In the genomic region with DNA sequence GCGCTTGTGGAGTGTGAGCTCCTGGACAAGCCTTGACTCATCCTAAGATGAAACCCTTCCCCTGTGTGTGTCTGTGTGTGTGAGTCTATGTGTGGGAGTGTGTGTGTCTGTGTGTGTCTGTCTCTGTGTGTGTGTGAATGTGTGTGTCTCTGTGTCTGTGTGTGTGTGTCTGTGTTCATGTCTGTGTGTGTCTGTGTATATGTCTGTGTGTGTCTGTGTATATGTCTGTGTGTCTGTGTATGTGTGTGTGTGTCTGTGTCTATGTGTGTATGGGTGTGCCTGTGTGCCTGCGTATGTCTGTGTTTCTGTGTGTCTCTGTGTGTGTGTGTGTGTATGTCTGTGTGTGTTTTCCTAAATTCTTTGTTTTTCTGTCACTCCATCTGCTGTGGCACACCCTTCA, we compare ENCODE assay signal across 19 cellular contexts.
"Had no signal": no experiment of that assay in that cellular context is flagged by ENCODE, and none has a peak within 500 bp of the region (broad histone marks: within the 10 kb centered on the region; RNA-seq: fewer than 3 reads in every experiment).

No MANE protein-coding gene starts in this region.

- H3K36me3 ChIP-seq: adrenal gland, thoracic aorta had no signal

- H3K36me3 Mint-ChIP-seq: naive thymus-derived CD4-positive, alpha-beta T cell; stimulated activated naive B cell treated with anti-CD40 and anti-IgM and Interleukin-4, amounts not matched to agents 10 μg/mL and 1 μg/mL and 100 μg/mL, for 72 hours had no signal

- FAIRE-seq: kidney had no signal

- DNase-seq: activated CD4-positive, alpha-beta T cell treated with anti-CD3 and anti-CD28 coated beads, Interleukin-2, amount 50 U/mL, for 4 hours; activated CD4-positive, CD25-positive, alpha-beta regulatory T cell treated with anti-CD3 and anti-CD28 coated beads, Interleukin-2, amount 50 U/mL, for 72 hours; activated effector memory CD4-positive, alpha-beta T cell treated with anti-CD3 and anti-CD28 coated beads, Interleukin-2, amount 50 U/mL, for 16 hours; activated naive CD4-positive, alpha-beta T cell treated with anti-CD3 and anti-CD28 coated beads, Interleukin-2, amount 50 U/mL, for 16 hours; activated T-cell treated with anti-CD3 and anti-CD28 coated beads, Interleukin-2, amount 50 U/mL, for 72 hours; adrenal gland; effector memory CD8-positive, alpha-beta T cell; foreskin fibroblast; kidney; naive thymus-derived CD4-positive, alpha-beta T cell; nucleus accumbens; retina; stimulated activated naive B cell treated with anti-CD40 and anti-IgM and Interleukin-4, amounts not matched to agents 10 μg/mL and 1 μg/mL and 100 μg/mL, for 72 hours; T-helper 2 cell had no signal

- H3K27me3 ChIP-seq: adrenal gland had no signal

- H3K4me3 Mint-ChIP-seq: activated T-cell treated with anti-CD3 and anti-CD28 coated beads, Interleukin-2, amount 50 U/mL, for 72 hours; effector memory CD8-positive, alpha-beta T cell; naive thymus-derived CD4-positive, alpha-beta T cell; stimulated activated naive B cell treated with anti-CD40 and anti-IgM and Interleukin-4, amounts not matched to agents 10 μg/mL and 1 μg/mL and 100 μg/mL, for 72 hours had no signal

- ATAC-seq: activated T-cell treated with anti-CD3 and anti-CD28 coated beads, Interleukin-2, amount 50 U/mL, for 72 hours; effector memory CD8-positive, alpha-beta T cell; left lobe of liver; naive thymus-derived CD4-positive, alpha-beta T cell; stimulated activated naive B cell treated with anti-CD40 and anti-IgM and Interleukin-4, amounts not matched to agents 10 μg/mL and 1 μg/mL and 100 μg/mL, for 72 hours had no signal

- H3K4me1 ChIP-seq: adrenal gland had no signal

- H3K27ac Mint-ChIP-seq: activated T-cell treated with anti-CD3 and anti-CD28 coated beads, Interleukin-2, amount 50 U/mL, for 72 hours; effector memory CD8-positive, alpha-beta T cell; naive thymus-derived CD4-positive, alpha-beta T cell; stimulated activated naive B cell treated with anti-CD40 and anti-IgM and Interleukin-4, amounts not matched to agents 10 μg/mL and 1 μg/mL and 100 μg/mL, for 72 hours had no signal

- H3K4me1 Mint-ChIP-seq: stimulated activated naive B cell treated with anti-CD40 and anti-IgM and Interleukin-4, amounts not matched to agents 10 μg/mL and 1 μg/mL and 100 μg/mL, for 72 hours had no signal

- H3K27ac ChIP-seq: adrenal gland, epithelial cell of prostate, thoracic aorta, VCaP had no signal

- H3K9me3 ChIP-seq: adrenal gland, thoracic aorta had no signal

- H3K9me3 Mint-ChIP-seq: activated T-cell treated with anti-CD3 and anti-CD28 coated beads, Interleukin-2, amount 50 U/mL, for 72 hours; effector memory CD8-positive, alpha-beta T cell had no signal

- H3K4me3 ChIP-seq: adrenal gland, lung, thoracic aorta had no signal
